Comparison of ENCODE assay signal across 22 cellular contexts in the genomic region with DNA sequence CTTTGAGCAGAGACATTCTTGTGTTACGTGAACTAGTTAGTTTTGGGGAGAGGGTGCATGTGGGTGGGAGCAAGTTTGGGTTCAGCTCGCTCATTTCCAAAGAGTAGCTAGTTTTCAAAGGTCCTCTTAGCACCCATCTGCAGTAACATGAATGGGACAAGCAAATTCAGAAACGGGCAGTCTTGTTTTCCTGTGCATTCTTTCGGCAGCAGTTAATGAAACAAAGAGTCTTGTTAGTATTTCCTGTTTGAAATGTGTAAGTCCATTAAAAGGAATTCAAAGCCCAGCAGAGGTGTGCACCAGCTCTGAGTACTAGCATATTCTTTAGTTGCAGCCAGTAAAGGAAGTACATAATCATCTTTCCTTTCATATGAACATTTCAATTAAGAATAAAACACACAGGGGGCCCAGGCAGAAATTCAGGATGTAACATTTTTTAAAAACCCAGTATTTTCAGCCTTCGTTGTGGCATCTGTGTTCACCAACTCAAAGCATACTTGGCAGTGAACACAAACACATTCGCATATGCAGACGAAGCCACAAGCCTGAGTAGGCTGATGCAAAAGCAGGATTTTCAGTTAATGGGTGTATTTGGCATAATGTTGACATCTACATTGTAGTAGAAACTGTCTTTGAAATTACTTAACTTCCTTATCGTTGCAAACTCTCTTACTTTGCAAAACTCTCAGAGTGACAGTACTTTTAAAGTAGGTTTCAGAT.
DNase-seq lines count a peak whose midpoint lies in the region; ATAC-seq, FAIRE-seq and TF ChIP-seq lines count a peak whose summit lies in the region.
"Had no signal": no experiment of that assay in that cellular context is flagged by ENCODE, and none has a peak within 500 bp of the region (broad histone marks: within the 10 kb centered on the region; RNA-seq: fewer than 3 reads in every experiment).

No MANE protein-coding gene starts in this region.

- H3K79me2 ChIP-seq in H1 (ENCODE audit: control insufficient read depth in 1 of 2, insufficient read depth in 2 of 2, low read length in 2 of 2) = no peaks in the 10 kb centered on the region
- H3K79me2 ChIP-seq in mesendoderm (ENCODE audit: control insufficient read depth, insufficient read depth, low read length) = no peaks in the 10 kb centered on the region

- TF ChIP-seq RAD21 in H1 (IDR thresholded peaks at IDR 0.05 in 1 of 2, conservative IDR thresholded peaks at IDR 0.05 in 1 of 2; ENCODE audit: low read depth in 2 of 2, low read length in 2 of 2) = no peak

- 0 out of 2 replicates have a peak overlapping the region, but pooled peaks have one; percentile 11 for H2AFZ ChIP-seq in H1 (ENCODE audit: low read length)

- H2BK12ac ChIP-seq in H1 (ENCODE audit: low read depth, low read length) = no peak overlapping the region

- DNase-seq in HL-60 (ENCODE audit: low read depth in 1 of 2, low spot score in 1 of 2) = no peak
- DNase-seq in NT2/D1 (ENCODE audit: low read depth, low spot score) = peak; percentile 8
- no peak for DNase-seq in H1 (ENCODE audit: low read depth in 1 of 2, low spot score in 2 of 2)
- peak; percentile 17 for DNase-seq in mesendoderm
- DNase-seq in NCI-H2196 (lab: John Stamatoyannopoulos, UW; ENCODE audit: unreplicated experiment) = no peak
- no peak for DNase-seq in GM19238 (ENCODE audit: insufficient read length, low spot score)
- DNase-seq: ACHN; CD8-positive, alpha-beta T cell; DMS153; GOT3; Kasumi-1; NCI-H1417; NCI-H1694 treated with DMSO at 0.1 percent for 48 hours; NCI-H2081 treated with DMSO at 0.1 percent for 48 hours; NCI-H446 treated with DMSO at 0.1 percent for 48 hours; NCI-H526 treated with DMSO at 0.1 percent for 48 hours; Peyer's patch had no signal

- H3K4me3 ChIP-seq in HL-60 (replicated peaks; ENCODE audit: insufficient read depth, low read length) (no peak overlapping the region), NT2/D1 (ENCODE audit: insufficient read length, low read depth) (no peak overlapping the region), H1 (ENCODE audit: extremely low read depth in 1 of 4, insufficient read depth in 2 of 4, low read depth in 3 of 4, low read length in 4 of 4) (no peak overlapping the region), mesendoderm (ENCODE audit: low read length) (no peak overlapping the region)
- H3K4me3 ChIP-seq: BLaER1 treated with 17β-estradiol and CSF1 and Interleukin-3, amounts not matched to agents 10 nM and 100 nM; Peyer's patch; SJSA1 had no signal

- H2AK5ac ChIP-seq in H1 (ENCODE audit: low read depth, low read length) (no peak overlapping the region), mesendoderm (ENCODE audit: low read length) (no peak overlapping the region)

- H2BK5ac ChIP-seq in H1 (ENCODE audit: low read depth, low read length) = no peak overlapping the region
- H2BK5ac ChIP-seq in mesendoderm (ENCODE audit: low read length) = no peak overlapping the region

- H3K27me3 ChIP-seq in HL-60 (ENCODE audit: insufficient read depth, poor library complexity, severe bottlenecking) (no peaks in the 10 kb centered on the region), NT2/D1 (ENCODE audit: insufficient read depth, insufficient read length) (no peaks in the 10 kb centered on the region), H1 (replicated peaks in 1 of 4; ENCODE audit: control insufficient read depth in 3 of 4, extremely low read depth in 1 of 4, insufficient read depth in 3 of 4, low read length in 3 of 4) (no peaks in the 10 kb centered on the region), mesendoderm (ENCODE audit: insufficient read depth, low read length, poor library complexity) (no peaks in the 10 kb centered on the region)
- H3K27me3 ChIP-seq: BLaER1 treated with 17β-estradiol and CSF1 and Interleukin-3, amounts not matched to agents 10 nM and 100 nM; Peyer's patch; SJSA1 had no signal

- H2BK15ac ChIP-seq in H1 (ENCODE audit: low read length) (no peak overlapping the region), mesendoderm (replicated peaks; ENCODE audit: low read depth) (no peak overlapping the region)

- H3K23ac ChIP-seq in H1 (ENCODE audit: insufficient read length) (no peak overlapping the region), mesendoderm (ENCODE audit: low read length) (no peak overlapping the region)

- H3K36me3 ChIP-seq in NT2/D1 (ENCODE audit: insufficient read depth, insufficient read length, low read length) (no peaks in the 10 kb centered on the region), H1 (ENCODE audit: control insufficient read depth in 2 of 4, insufficient read depth in 4 of 4, low read length in 3 of 4) (no peaks in the 10 kb centered on the region; a peak in 1 of 8 replicates), mesendoderm (ENCODE audit: control insufficient read depth, insufficient read depth, low read length) (no peaks in the 10 kb centered on the region)
- H3K36me3 ChIP-seq: BLaER1 treated with 17β-estradiol and CSF1 and Interleukin-3, amounts not matched to agents 10 nM and 100 nM; Peyer's patch; SJSA1 had no signal

- H4K91ac ChIP-seq in H1 (replicated peaks; ENCODE audit: insufficient read length, low read length) = no peak overlapping the region

- H3K56ac ChIP-seq in H1 (replicated peaks; ENCODE audit: insufficient read length, low read depth, low read length) (no peak overlapping the region), mesendoderm (ENCODE audit: low read length) (no peak overlapping the region)

- peaks cover 3% of the 10 kb centered on the region; the same call in 1 of the 2 replicates for H3K23me2 ChIP-seq in H1 (ENCODE audit: low read depth, low read length)

- H2BK120ac ChIP-seq in H1 (replicated peaks; ENCODE audit: low read depth, low read length) = no peak overlapping the region
- H2BK120ac ChIP-seq in mesendoderm (ENCODE audit: low read depth, low read length) = peak overlapping the region; percentile 21

- H4K5ac ChIP-seq in H1 (ENCODE audit: insufficient read length, low read depth, low read length) (no peak overlapping the region), mesendoderm (ENCODE audit: low read length) (no peak overlapping the region)

- H3K4ac ChIP-seq in H1 (replicated peaks; ENCODE audit: insufficient read length, low read depth, low read length) = no peak overlapping the region
- H3K4ac ChIP-seq in mesendoderm (ENCODE audit: low read depth, low read length) = no peak overlapping the region

- H4K20me1 ChIP-seq in H1 (replicated peaks in 1 of 2; ENCODE audit: control insufficient read depth in 1 of 2, insufficient read depth in 2 of 2, low read length in 2 of 2) = no peaks in the 10 kb centered on the region
- H4K20me1 ChIP-seq: BLaER1 treated with 17β-estradiol and CSF1 and Interleukin-3, amounts not matched to agents 10 nM and 100 nM had no signal

- no peak overlapping the region for H3K9ac ChIP-seq in NT2/D1 (ENCODE audit: insufficient read length, low read depth)
- H3K9ac ChIP-seq in H1 (replicated peaks in 1 of 4; ENCODE audit: extremely low read depth in 1 of 4, low read depth in 3 of 4, low read length in 3 of 4) = no peak overlapping the region
- no peak overlapping the region for H3K9ac ChIP-seq in mesendoderm (ENCODE audit: low read length)
- H3K9ac ChIP-seq: BLaER1 treated with 17β-estradiol and CSF1 and Interleukin-3, amounts not matched to agents 10 nM and 100 nM had no signal

- no peak overlapping the region for H3K14ac ChIP-seq in H1 (ENCODE audit: insufficient read length)

- TF ChIP-seq CTCF in HL-60 (IDR thresholded peaks at IDR 0.05; ENCODE audit: insufficient read depth, low read length) (no peak), H1 (IDR thresholded peaks at IDR 0.05; ENCODE audit: control extremely low read depth in 1 of 3, insufficient read depth in 1 of 3, low read depth in 1 of 3, low read length in 3 of 3) (no peak)

- CTCF ChIA-PET in H1 (lab: Charles Lee; ENCODE audit: partially characterized antibody) = no interaction called here

- H3K27ac ChIP-seq in HL-60 (replicated peaks) = 0 out of 2 replicates have a peak overlapping the region, but pooled peaks have one; percentile 28
- no peak overlapping the region for H3K27ac ChIP-seq in H1 (ENCODE audit: low read depth, low read length)
- H3K27ac ChIP-seq in mesendoderm (ENCODE audit: low read depth, low read length) = no peak overlapping the region
- H3K27ac ChIP-seq: BLaER1 treated with 17β-estradiol and CSF1 and Interleukin-3, amounts not matched to agents 10 nM and 100 nM; Peyer's patch; SJSA1 had no signal

- 75% methylated on average over 8 of the region's 8 CpGs; no CpG with 5 or more reads in 1 of the 2 experiments for WGBS in H1 (ENCODE audit: extremely low coverage in 1 of 2, insufficient coverage in 1 of 2, insufficient read length in 1 of 2, insufficient replicate concordance in 2 of 2, low coverage in 1 of 2, low lambda C conversion rate in 2 of 2, missing lambda C conversion rate in 1 of 2), 2 experiments
- WGBS in mesendoderm (ENCODE audit: extremely low coverage, insufficient coverage, low lambda C conversion rate) = no CpG with 5 or more reads among the region's 8 CpGs

- H3K18ac ChIP-seq in H1 (ENCODE audit: extremely low read depth, low read length) = no peak overlapping the region
- H3K18ac ChIP-seq in mesendoderm (ENCODE audit: low read length) = peak overlapping the region; percentile 75

- no peak overlapping the region for H2BK20ac ChIP-seq in H1 (ENCODE audit: low read length)

- peak overlapping the region in 1 of 2 experiments; percentile 10; a peak in 2 of 4 replicates for H3K4me2 ChIP-seq in H1 (ENCODE audit: insufficient read depth in 1 of 2, low read depth in 2 of 2, low read length in 2 of 2)
- H3K4me2 ChIP-seq in mesendoderm (ENCODE audit: low read length) = no peak overlapping the region
- H3K4me2 ChIP-seq: BLaER1 treated with 17β-estradiol and CSF1 and Interleukin-3, amounts not matched to agents 10 nM and 100 nM had no signal

- H4K8ac ChIP-seq in H1 (ENCODE audit: extremely low read depth, insufficient read depth, low read length) (no peak overlapping the region), mesendoderm (ENCODE audit: low read depth, low read length) (no peak overlapping the region)

- TF ChIP-seq EP300 in H1 (IDR thresholded peaks at IDR 0.05; ENCODE audit: borderline replicate concordance in 1 of 2, low read depth in 2 of 2, low read length in 2 of 2) = no peak

- ATAC-seq in GM19452 (IDR thresholded peaks at IDR 0.05; ENCODE audit: unreplicated experiment) = no peak
- ATAC-seq in HG03521 (IDR thresholded peaks at IDR 0.05; ENCODE audit: unreplicated experiment) = no peak
- ATAC-seq: CD8-positive, alpha-beta T cell had no signal

- TF ChIP-seq POLR2A in H1 (IDR thresholded peaks at IDR 0.05; ENCODE audit: control extremely low read depth in 1 of 2, low read depth in 2 of 2, low read length in 2 of 2) = no peak

- POLR2A ChIA-PET in H1 (lab: Charles Lee; ENCODE audit: partially characterized antibody) = no interaction called here

- peaks cover 10% of the 10 kb centered on the region for H3K9me3 ChIP-seq in NT2/D1 (ENCODE audit: insufficient read depth, low read length)
- peaks cover 0 to 6% of the 10 kb centered on the region in 2 experiments; a peak in 1 of 4 replicates for H3K9me3 ChIP-seq in H1 (ENCODE audit: insufficient read depth in 2 of 2, low read depth in 1 of 2, low read length in 1 of 2)
- H3K9me3 ChIP-seq: BLaER1 treated with 17β-estradiol and CSF1 and Interleukin-3, amounts not matched to agents 10 nM and 100 nM; Peyer's patch; SJSA1 had no signal

- H3K79me1 ChIP-seq in H1 (ENCODE audit: low read depth, low read length) (no peaks in the 10 kb centered on the region), mesendoderm (ENCODE audit: low read length) (no peaks in the 10 kb centered on the region)

- peak; percentile 45 for FAIRE-seq in H1 (lab: Jason Lieb, UNC)
- FAIRE-seq: GM12891 had no signal

- H3K4me1 ChIP-seq in NT2/D1 (ENCODE audit: insufficient read depth, insufficient read length) (no peaks in the 10 kb centered on the region), H1 (replicated peaks in 1 of 4; ENCODE audit: control insufficient read depth in 3 of 4, insufficient read depth in 4 of 4, low read length in 3 of 4) (peaks cover 0 to 8% (median 1%) of the 10 kb centered on the region in 4 experiments; a peak in 2 of 7 replicates), mesendoderm (ENCODE audit: control insufficient read depth, low read depth, low read length) (no peaks in the 10 kb centered on the region)
- H3K4me1 ChIP-seq: BLaER1 treated with 17β-estradiol and CSF1 and Interleukin-3, amounts not matched to agents 10 nM and 100 nM; Peyer's patch; SJSA1 had no signal

Comparison
In these comparisons a context has a peak if more than half of its experiments do, and no peak if none do; other contexts are left out.
1. DNase-seq: peak in NT2/D1 (single experiment) and mesendoderm (single experiment); none in HL-60 (0 of 2), H1 (0 of 2), NCI-H2196 (single experiment) and GM19238 (single experiment).